Comparison of ENCODE assay signal across 19 cellular contexts in genomic region chr16:49637511-49637910, GRCh38.
DNase-seq lines count a peak whose midpoint lies in the region; ATAC-seq and TF ChIP-seq lines count a peak whose summit lies in the region.
"Had no signal": no experiment of that assay in that cellular context is flagged by ENCODE, and none has a peak within 500 bp of the region (broad histone marks: within the 10 kb centered on the region; RNA-seq: fewer than 3 reads in every experiment).

No MANE protein-coding gene starts in this region.

- no peaks in the 10 kb centered on the region for H3K79me2 ChIP-seq in DND-41 (ENCODE audit: insufficient read depth, low read length)

- H3K27ac Mint-ChIP-seq in endodermal cell (no peak overlapping the region), nephron progenitor cell (no peak overlapping the region)
- no peak overlapping the region for H3K27ac Mint-ChIP-seq in activated T-helper 17 cell treated with anti-CD3 and anti-CD28 coated beads, Interleukin-2, amount 50 U/mL, for 72 hours
- H3K27ac Mint-ChIP-seq: CD14-positive monocyte; CD4-positive, alpha-beta memory T cell; HFFc6; IgD-negative memory B cell had no signal

- H3K4me3 Mint-ChIP-seq in endodermal cell (no peak overlapping the region), nephron progenitor cell (peak overlapping the region; percentile 52)
- H3K4me3 Mint-ChIP-seq in activated T-helper 17 cell treated with anti-CD3 and anti-CD28 coated beads, Interleukin-2, amount 50 U/mL, for 72 hours: no peak overlapping the region
- H3K4me3 Mint-ChIP-seq: CD14-positive monocyte; CD4-positive, alpha-beta memory T cell; HFFc6; IgD-negative memory B cell had no signal

- ATAC-seq in DND-41 (ENCODE audit: insufficient read depth, low read depth) (no peak), HG03135 (IDR thresholded peaks at IDR 0.05; ENCODE audit: unreplicated experiment) (no peak)
- ATAC-seq in activated T-helper 17 cell treated with anti-CD3 and anti-CD28 coated beads, Interleukin-2, amount 50 U/mL, for 72 hours (replicated peaks): no peak
- ATAC-seq: GM12878, HCT116 had no signal

- no peak overlapping the region for H2AFZ ChIP-seq in DND-41 (ENCODE audit: low read depth, low read length)

- peaks cover 36% of the 10 kb centered on the region for H3K36me3 ChIP-seq in BLaER1
- H3K36me3 ChIP-seq in DND-41 (ENCODE audit: insufficient read depth, low read length): no peaks in the 10 kb centered on the region
- H3K36me3 ChIP-seq in endodermal cell (ENCODE audit: control insufficient read depth, insufficient read depth, low read length): peaks cover 6% of the 10 kb centered on the region

- H4K20me1 ChIP-seq in BLaER1 (no peaks in the 10 kb centered on the region), DND-41 (ENCODE audit: insufficient read depth, low read length) (no peaks in the 10 kb centered on the region)

- H3K4me1 ChIP-seq in BLaER1: peaks cover 100% of the 10 kb centered on the region
- peaks cover 79% of the 10 kb centered on the region for H3K4me1 ChIP-seq in DND-41 (ENCODE audit: insufficient read depth, low read length)
- H3K4me1 ChIP-seq in endodermal cell (ENCODE audit: control insufficient read depth, insufficient read depth, low read length): peaks cover 12% of the 10 kb centered on the region

- H3K4me3 ChIP-seq in BLaER1 (no peak overlapping the region), DND-41 (ENCODE audit: low read depth in 1 of 2, low read length in 2 of 2) (no peak overlapping the region), endodermal cell (ENCODE audit: low read length) (no peak overlapping the region)
- H3K4me3 ChIP-seq: GM12878 had no signal

- no peak for TF ChIP-seq CTCF in DND-41 (IDR thresholded peaks at IDR 0.05; ENCODE audit: borderline replicate concordance, extremely low read depth, low read length, poor library complexity, severe bottlenecking)
- TF ChIP-seq CTCF in endodermal cell (conservative IDR thresholded peaks at IDR 0.05): no peak
- TF ChIP-seq CTCF in nephron progenitor cell (IDR thresholded peaks at IDR 0.05): no peak

- H3K4me1 Mint-ChIP-seq in endodermal cell (peaks cover 23% of the 10 kb centered on the region), nephron progenitor cell (peaks cover 74% of the 10 kb centered on the region)
- no peaks in the 10 kb centered on the region for H3K4me1 Mint-ChIP-seq in activated T-helper 17 cell treated with anti-CD3 and anti-CD28 coated beads, Interleukin-2, amount 50 U/mL, for 72 hours
- H3K4me1 Mint-ChIP-seq: CD14-positive monocyte; CD4-positive, alpha-beta memory T cell; IgD-negative memory B cell had no signal

- WGBS in endodermal cell (ENCODE audit: insufficient coverage in 1 of 2, insufficient read length in 1 of 2), 2 experiments: 96 to 99% methylated on average over 14 to 16 of the region's 16 CpGs

- H3K9ac ChIP-seq in BLaER1 (peak overlapping the region; percentile 77; the same call in 1 of the 2 replicates), DND-41 (ENCODE audit: low read depth, low read length) (no peak overlapping the region), endodermal cell (ENCODE audit: extremely low read depth, low read length, poor library complexity, severe bottlenecking) (no peak overlapping the region)

- no peaks in the 10 kb centered on the region for H3K9me3 ChIP-seq in BLaER1
- no peaks in the 10 kb centered on the region for H3K9me3 ChIP-seq in DND-41 (ENCODE audit: insufficient read depth, low read length, severe bottlenecking)
- H3K9me3 ChIP-seq in endodermal cell (ENCODE audit: control insufficient read depth, low read length): no peaks in the 10 kb centered on the region
- H3K9me3 ChIP-seq: BE2C had no signal

- H3K27me3 ChIP-seq in BLaER1 (no peaks in the 10 kb centered on the region), DND-41 (ENCODE audit: insufficient read depth, low read length, poor library complexity) (no peaks in the 10 kb centered on the region), endodermal cell (ENCODE audit: control insufficient read depth, insufficient read depth, low read length, poor library complexity, severe bottlenecking) (no peaks in the 10 kb centered on the region)
- H3K27me3 ChIP-seq: BE2C had no signal

- DNase-seq in DND-41 (no peak), endodermal cell (no peak), nephron progenitor cell (no peak), islet precursor cell (no peak), AG08396 (ENCODE audit: low spot score) (no peak)
- DNase-seq: BE2C; CD4-positive, alpha-beta memory T cell; DMS153; DMS79; GOT3; H7; HFFc6 had no signal

- H3K27ac ChIP-seq in BLaER1 (peak overlapping the region; percentile 89), DND-41 (ENCODE audit: low read length) (peak overlapping the region; percentile 9; the same call in 1 of the 2 replicates), endodermal cell (ENCODE audit: low read depth, low read length) (peak overlapping the region; percentile 98)

- peaks cover 31% of the 10 kb centered on the region for H3K36me3 Mint-ChIP-seq in endodermal cell (ENCODE audit: low read depth)
- peaks cover 34% of the 10 kb centered on the region for H3K36me3 Mint-ChIP-seq in nephron progenitor cell (ENCODE audit: low read depth)
- no peaks in the 10 kb centered on the region for H3K36me3 Mint-ChIP-seq in activated T-helper 17 cell treated with anti-CD3 and anti-CD28 coated beads, Interleukin-2, amount 50 U/mL, for 72 hours (ENCODE audit: low read depth)
- H3K36me3 Mint-ChIP-seq: CD14-positive monocyte; CD4-positive, alpha-beta memory T cell; IgD-negative memory B cell had no signal

- no peaks in the 10 kb centered on the region for H3K27me3 Mint-ChIP-seq in endodermal cell (ENCODE audit: insufficient read depth)
- H3K27me3 Mint-ChIP-seq in nephron progenitor cell (ENCODE audit: low read depth, poor library complexity): peaks cover 2% of the 10 kb centered on the region
- peaks cover 4% of the 10 kb centered on the region for H3K27me3 Mint-ChIP-seq in activated T-helper 17 cell treated with anti-CD3 and anti-CD28 coated beads, Interleukin-2, amount 50 U/mL, for 72 hours

- H3K9me3 Mint-ChIP-seq in endodermal cell (no peaks in the 10 kb centered on the region), nephron progenitor cell (no peaks in the 10 kb centered on the region)
- H3K9me3 Mint-ChIP-seq in activated T-helper 17 cell treated with anti-CD3 and anti-CD28 coated beads, Interleukin-2, amount 50 U/mL, for 72 hours: no peaks in the 10 kb centered on the region
- H3K9me3 Mint-ChIP-seq: CD4-positive, alpha-beta memory T cell had no signal

- H3K4me2 ChIP-seq in BLaER1: peak overlapping the region; percentile 86
- no peak overlapping the region for H3K4me2 ChIP-seq in DND-41 (ENCODE audit: insufficient read depth, low read length)

Comparison
In these comparisons a context has a peak if more than half of its experiments do, and no peak if none do; other contexts are left out.
1. H3K27ac ChIP-seq: peak in every context shown above with its lines; median percentile 98 in endodermal cell; 89 in BLaER1; 9 in DND-41.